Comparison of ENCODE assay signal across 1 cellular context in the genomic region with DNA sequence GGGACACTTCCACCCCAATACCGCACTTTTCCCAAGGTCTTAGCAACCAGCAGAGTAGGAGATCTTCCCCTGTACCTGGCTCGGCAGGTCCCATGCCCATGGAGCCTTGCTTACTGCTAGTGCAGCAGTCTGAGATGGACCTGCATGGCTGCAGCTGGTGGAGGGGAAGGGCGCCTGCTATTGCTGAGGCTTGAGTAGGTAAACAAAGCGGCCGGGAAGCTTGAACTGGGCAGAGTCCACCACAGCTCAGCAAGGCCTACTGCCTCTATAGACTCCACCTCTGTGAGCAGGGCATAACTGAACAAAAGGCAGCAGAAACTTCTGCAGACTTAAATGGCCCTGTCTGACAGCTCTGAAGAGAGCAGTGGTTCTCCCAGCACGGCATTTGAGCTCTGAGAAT.
A peak's percentile ranks its signal among the peaks of the same experiment; 100 is the strongest.
TF ChIP-seq lines count a peak whose summit lies in the region.
"Not testable (repeated sequence)": the region's sequence is repeated elsewhere in the genome, so short reads cannot be mapped to it uniquely, and the experiment has no call there.

No MANE protein-coding gene starts in this region.

TF ChIP-seq in HepG2, 621 proteins besides CTCF, POLR2A, EP300 and RAD21 (continued from another document):
- TF ChIP-seq, protein P1, sequence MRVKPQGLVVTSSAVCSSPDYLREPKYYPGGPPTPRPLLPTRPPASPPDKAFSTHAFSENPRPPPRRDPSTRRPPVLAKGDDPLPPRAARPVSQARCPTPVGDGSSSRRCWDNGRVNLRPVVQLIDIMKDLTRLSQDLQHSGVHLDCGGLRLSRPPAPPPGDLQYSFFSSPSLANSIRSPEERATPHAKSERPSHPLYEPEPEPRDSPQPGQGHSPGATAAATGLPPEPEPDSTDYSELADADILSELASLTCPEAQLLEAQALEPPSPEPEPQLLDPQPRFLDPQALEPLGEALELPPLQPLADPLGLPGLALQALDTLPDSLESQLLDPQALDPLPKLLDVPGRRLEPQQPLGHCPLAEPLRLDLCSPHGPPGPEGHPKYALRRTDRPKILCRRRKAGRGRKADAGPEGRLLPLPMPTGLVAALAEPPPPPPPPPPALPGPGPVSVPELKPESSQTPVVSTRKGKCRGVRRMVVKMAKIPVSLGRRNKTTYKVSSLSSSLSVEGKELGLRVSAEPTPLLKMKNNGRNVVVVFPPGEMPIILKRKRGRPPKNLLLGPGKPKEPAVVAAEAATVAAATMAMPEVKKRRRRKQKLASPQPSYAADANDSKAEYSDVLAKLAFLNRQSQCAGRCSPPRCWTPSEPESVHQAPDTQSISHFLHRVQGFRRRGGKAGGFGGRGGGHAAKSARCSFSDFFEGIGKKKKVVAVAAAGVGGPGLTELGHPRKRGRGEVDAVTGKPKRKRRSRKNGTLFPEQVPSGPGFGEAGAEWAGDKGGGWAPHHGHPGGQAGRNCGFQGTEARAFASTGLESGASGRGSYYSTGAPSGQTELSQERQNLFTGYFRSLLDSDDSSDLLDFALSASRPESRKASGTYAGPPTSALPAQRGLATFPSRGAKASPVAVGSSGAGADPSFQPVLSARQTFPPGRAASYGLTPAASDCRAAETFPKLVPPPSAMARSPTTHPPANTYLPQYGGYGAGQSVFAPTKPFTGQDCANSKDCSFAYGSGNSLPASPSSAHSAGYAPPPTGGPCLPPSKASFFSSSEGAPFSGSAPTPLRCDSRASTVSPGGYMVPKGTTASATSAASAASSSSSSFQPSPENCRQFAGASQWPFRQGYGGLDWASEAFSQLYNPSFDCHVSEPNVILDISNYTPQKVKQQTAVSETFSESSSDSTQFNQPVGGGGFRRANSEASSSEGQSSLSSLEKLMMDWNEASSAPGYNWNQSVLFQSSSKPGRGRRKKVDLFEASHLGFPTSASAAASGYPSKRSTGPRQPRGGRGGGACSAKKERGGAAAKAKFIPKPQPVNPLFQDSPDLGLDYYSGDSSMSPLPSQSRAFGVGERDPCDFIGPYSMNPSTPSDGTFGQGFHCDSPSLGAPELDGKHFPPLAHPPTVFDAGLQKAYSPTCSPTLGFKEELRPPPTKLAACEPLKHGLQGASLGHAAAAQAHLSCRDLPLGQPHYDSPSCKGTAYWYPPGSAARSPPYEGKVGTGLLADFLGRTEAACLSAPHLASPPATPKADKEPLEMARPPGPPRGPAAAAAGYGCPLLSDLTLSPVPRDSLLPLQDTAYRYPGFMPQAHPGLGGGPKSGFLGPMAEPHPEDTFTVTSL (CRISPR knock-in tag; IDR thresholded peaks at IDR 0.05; ENCODE audit: borderline replicate concordance): 0 out of 2 replicates have a peak, but pooled peaks have one; percentile 39
- TF ChIP-seq ZNF501 (CRISPR knock-in tag; IDR thresholded peaks at IDR 0.05): 0 out of 2 replicates have a peak, but pooled peaks have one; percentile 27
- TF ChIP-seq FOXP1 (IDR thresholded peaks at IDR 0.05): not testable (repeated sequence)
- 0 out of 2 replicates have a peak, but pooled peaks have one; percentile 12 for TF ChIP-seq FOXP1 (CRISPR knock-in tag; IDR thresholded peaks at IDR 0.05)
- TF ChIP-seq ZMYM4 (CRISPR knock-in tag; IDR thresholded peaks at IDR 0.05): 0 out of 2 replicates have a peak, but pooled peaks have one; percentile 18
- peak; percentile 85; the same call in 1 of the 2 replicates for TF ChIP-seq ZNF292 (CRISPR knock-in tag; IDR thresholded peaks at IDR 0.05; ENCODE audit: borderline replicate concordance, low read depth)
- TF ChIP-seq ZFX (CRISPR knock-in tag; IDR thresholded peaks at IDR 0.05; ENCODE audit: low read depth): peak; percentile 48; the same call in 1 of the 2 replicates
- TF ChIP-seq, protein P2, sequence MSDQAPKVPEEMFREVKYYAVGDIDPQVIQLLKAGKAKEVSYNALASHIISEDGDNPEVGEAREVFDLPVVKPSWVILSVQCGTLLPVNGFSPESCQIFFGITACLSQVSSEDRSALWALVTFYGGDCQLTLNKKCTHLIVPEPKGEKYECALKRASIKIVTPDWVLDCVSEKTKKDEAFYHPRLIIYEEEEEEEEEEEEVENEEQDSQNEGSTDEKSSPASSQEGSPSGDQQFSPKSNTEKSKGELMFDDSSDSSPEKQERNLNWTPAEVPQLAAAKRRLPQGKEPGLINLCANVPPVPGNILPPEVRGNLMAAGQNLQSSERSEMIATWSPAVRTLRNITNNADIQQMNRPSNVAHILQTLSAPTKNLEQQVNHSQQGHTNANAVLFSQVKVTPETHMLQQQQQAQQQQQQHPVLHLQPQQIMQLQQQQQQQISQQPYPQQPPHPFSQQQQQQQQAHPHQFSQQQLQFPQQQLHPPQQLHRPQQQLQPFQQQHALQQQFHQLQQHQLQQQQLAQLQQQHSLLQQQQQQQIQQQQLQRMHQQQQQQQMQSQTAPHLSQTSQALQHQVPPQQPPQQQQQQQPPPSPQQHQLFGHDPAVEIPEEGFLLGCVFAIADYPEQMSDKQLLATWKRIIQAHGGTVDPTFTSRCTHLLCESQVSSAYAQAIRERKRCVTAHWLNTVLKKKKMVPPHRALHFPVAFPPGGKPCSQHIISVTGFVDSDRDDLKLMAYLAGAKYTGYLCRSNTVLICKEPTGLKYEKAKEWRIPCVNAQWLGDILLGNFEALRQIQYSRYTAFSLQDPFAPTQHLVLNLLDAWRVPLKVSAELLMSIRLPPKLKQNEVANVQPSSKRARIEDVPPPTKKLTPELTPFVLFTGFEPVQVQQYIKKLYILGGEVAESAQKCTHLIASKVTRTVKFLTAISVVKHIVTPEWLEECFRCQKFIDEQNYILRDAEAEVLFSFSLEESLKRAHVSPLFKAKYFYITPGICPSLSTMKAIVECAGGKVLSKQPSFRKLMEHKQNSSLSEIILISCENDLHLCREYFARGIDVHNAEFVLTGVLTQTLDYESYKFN (CRISPR knock-in tag; conservative IDR thresholded peaks at IDR 0.05): 0 out of 2 replicates have a peak, but pooled peaks have one; percentile 35
- TF ChIP-seq HDAC1 (CRISPR knock-in tag; IDR thresholded peaks at IDR 0.05): 0 out of 2 replicates have a peak, but pooled peaks have one; percentile 24
- TF ChIP-seq, protein P3, sequence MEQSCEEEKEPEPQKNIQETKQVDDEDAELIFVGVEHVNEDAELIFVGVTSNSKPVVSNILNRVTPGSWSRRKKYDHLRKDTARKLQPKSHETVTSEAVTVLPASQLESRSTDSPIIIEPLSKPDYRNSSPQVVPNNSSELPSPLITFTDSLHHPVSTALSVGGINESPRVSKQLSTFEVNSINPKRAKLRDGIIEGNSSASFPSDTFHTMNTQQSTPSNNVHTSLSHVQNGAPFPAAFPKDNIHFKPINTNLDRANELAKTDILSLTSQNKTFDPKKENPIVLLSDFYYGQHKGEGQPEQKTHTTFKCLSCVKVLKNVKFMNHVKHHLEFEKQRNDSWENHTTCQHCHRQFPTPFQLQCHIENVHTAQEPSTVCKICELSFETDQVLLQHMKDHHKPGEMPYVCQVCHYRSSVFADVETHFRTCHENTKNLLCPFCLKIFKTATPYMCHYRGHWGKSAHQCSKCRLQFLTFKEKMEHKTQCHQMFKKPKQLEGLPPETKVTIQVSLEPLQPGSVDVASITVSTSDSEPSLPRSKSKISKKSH (CRISPR knock-in tag; IDR thresholded peaks at IDR 0.05; ENCODE audit: borderline replicate concordance): 0 out of 2 replicates have a peak, but pooled peaks have one; percentile 66
- peak; percentile 52; the same call in 1 of the 2 replicates for TF ChIP-seq FOXA3 (CRISPR knock-in tag; IDR thresholded peaks at IDR 0.05)
- TF ChIP-seq, protein P4, sequence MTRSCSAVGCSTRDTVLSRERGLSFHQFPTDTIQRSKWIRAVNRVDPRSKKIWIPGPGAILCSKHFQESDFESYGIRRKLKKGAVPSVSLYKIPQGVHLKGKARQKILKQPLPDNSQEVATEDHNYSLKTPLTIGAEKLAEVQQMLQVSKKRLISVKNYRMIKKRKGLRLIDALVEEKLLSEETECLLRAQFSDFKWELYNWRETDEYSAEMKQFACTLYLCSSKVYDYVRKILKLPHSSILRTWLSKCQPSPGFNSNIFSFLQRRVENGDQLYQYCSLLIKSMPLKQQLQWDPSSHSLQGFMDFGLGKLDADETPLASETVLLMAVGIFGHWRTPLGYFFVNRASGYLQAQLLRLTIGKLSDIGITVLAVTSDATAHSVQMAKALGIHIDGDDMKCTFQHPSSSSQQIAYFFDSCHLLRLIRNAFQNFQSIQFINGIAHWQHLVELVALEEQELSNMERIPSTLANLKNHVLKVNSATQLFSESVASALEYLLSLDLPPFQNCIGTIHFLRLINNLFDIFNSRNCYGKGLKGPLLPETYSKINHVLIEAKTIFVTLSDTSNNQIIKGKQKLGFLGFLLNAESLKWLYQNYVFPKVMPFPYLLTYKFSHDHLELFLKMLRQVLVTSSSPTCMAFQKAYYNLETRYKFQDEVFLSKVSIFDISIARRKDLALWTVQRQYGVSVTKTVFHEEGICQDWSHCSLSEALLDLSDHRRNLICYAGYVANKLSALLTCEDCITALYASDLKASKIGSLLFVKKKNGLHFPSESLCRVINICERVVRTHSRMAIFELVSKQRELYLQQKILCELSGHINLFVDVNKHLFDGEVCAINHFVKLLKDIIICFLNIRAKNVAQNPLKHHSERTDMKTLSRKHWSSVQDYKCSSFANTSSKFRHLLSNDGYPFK (CRISPR knock-in tag; IDR thresholded peaks at IDR 0.05; ENCODE audit: borderline replicate concordance): peak; percentile 54; the same call in 1 of the 2 replicates
- 0 out of 2 replicates have a peak, but pooled peaks have one; percentile 43 for TF ChIP-seq WIZ (CRISPR knock-in tag; IDR thresholded peaks at IDR 0.05)
- 0 out of 2 replicates have a peak, but pooled peaks have one; percentile 16 for TF ChIP-seq PITX1 (CRISPR knock-in tag; IDR thresholded peaks at IDR 0.05)
